ENCODE assay signal across 21 cellular contexts in the genomic region with DNA sequence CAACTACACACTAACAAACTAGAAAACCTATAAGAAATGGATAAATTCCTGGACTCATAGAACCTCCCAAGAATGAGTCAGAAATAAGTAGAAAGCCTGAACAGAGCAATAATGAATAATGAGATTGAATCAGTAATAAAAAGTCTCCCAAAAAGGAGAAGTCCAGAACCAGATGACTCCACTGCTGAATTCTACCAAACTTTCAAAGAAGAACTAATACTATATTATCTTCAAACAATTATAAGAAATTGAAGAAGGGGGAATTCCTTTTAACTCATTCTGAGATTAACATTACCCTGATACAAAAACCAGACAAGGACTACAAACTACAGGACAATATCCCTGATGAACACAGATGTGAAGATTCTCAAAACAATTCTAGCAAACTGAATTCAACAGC.
"Had no signal": no experiment of that assay in that cellular context is flagged by ENCODE, and none has a peak within 500 bp of the region (broad histone marks: within the 10 kb centered on the region; RNA-seq: fewer than 3 reads in every experiment).

No MANE protein-coding gene starts in this region.

- H3K27me3 ChIP-seq: breast epithelium, neural progenitor cell, right lobe of liver, upper lobe of right lung had no signal

- H3K9me3 ChIP-seq: lower lobe of right lung, upper lobe of right lung had no signal

- H3K4me3 Mint-ChIP-seq: activated CD4-positive, alpha-beta memory T cell treated with anti-CD3 and anti-CD28 coated beads, Interleukin-2, amount 10 ng/mL, durations not matched to agents 7 days and 5 days; activated naive CD8-positive, alpha-beta T cell; activated T-helper 17 cell treated with anti-CD3 and anti-CD28 coated beads, Interleukin-2, amount 50 U/mL, for 72 hours; central memory CD8-positive, alpha-beta T cell; dendritic cell treated with granulocyte-macrophage colony-stimulating factor and Interleukin-4, amounts not matched to agents 40 ng/mL and 50 ng/mL, for 4 days; naive B cell; neural progenitor cell had no signal

- H3K27me3 Mint-ChIP-seq: activated T-helper 17 cell treated with anti-CD3 and anti-CD28 coated beads, Interleukin-2, amount 50 U/mL, for 72 hours; central memory CD8-positive, alpha-beta T cell; dendritic cell treated with granulocyte-macrophage colony-stimulating factor and Interleukin-4, amounts not matched to agents 40 ng/mL and 50 ng/mL, for 4 days; naive B cell had no signal

- H3K27ac ChIP-seq: breast epithelium, lower lobe of right lung, neural progenitor cell, right lobe of liver, skin epidermis, upper lobe of right lung had no signal

- ATAC-seq: activated T-helper 17 cell treated with anti-CD3 and anti-CD28 coated beads, Interleukin-2, amount 50 U/mL, for 72 hours; left colon; lower lobe of right lung; right lobe of liver; upper lobe of right lung had no signal

- H3K4me3 ChIP-seq: breast epithelium, lower lobe of right lung, neural progenitor cell, right lobe of liver, skin epidermis, upper lobe of right lung had no signal

- DNase-seq: activated CD4-positive, alpha-beta memory T cell treated with anti-CD3 and anti-CD28 coated beads, Interleukin-2, amount 10 ng/mL, durations not matched to agents 7 days and 5 days; activated CD4-positive, alpha-beta T cell treated with anti-CD3 and anti-CD28 coated beads for 48 hours; activated CD4-positive, CD25-positive, alpha-beta regulatory T cell; activated naive CD4-positive, alpha-beta T cell; amniotic stem cell; effector CD4-positive, alpha-beta T cell; left colon; lower lobe of right lung; naive B cell; posterior cingulate gyrus; right lobe of liver; stimulated activated CD4-positive, alpha-beta T cell treated with anti-CD3 and anti-CD28 coated beads, Interleukin-1b, Interleukin-23, amount 100 ng/mL, for 48 hours; T-helper 9 cell; upper lobe of right lung had no signal

- H3K27ac Mint-ChIP-seq: activated CD4-positive, alpha-beta memory T cell treated with anti-CD3 and anti-CD28 coated beads, Interleukin-2, amount 10 ng/mL, durations not matched to agents 7 days and 5 days; activated naive CD8-positive, alpha-beta T cell; activated T-helper 17 cell treated with anti-CD3 and anti-CD28 coated beads, Interleukin-2, amount 50 U/mL, for 72 hours; dendritic cell treated with granulocyte-macrophage colony-stimulating factor and Interleukin-4, amounts not matched to agents 40 ng/mL and 50 ng/mL, for 4 days; naive B cell; neural progenitor cell had no signal

- H3K36me3 ChIP-seq: breast epithelium, lower lobe of right lung, neural progenitor cell, right lobe of liver, upper lobe of right lung had no signal

- H3K4me1 ChIP-seq: breast epithelium, lower lobe of right lung, neural progenitor cell, right lobe of liver, upper lobe of right lung had no signal

- H3K4me1 Mint-ChIP-seq: naive B cell, neural progenitor cell had no signal
